In the genomic region with DNA sequence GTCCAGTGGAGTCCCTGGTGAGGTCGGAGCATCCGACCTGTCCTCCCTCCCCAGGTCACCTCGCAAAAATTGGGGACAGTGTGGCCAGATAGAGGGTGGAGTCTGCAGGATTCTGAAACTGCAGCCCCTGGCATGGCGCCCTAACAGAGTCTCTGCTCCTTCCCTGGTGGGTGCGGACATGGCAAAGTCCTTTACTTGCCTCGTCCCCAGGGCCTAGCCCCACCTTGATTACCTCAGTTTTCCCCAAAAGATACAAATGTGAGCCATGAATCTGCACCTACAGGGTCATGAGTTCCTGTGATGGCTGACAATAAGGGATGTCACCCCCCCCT, we compare ENCODE assay signal across 1 cellular context.
TF ChIP-seq lines count a peak whose summit lies in the region.

No MANE protein-coding gene starts in this region.

TF ChIP-seq in K562, 482 proteins besides CTCF, POLR2A, EP300 and RAD21:
- TF ChIP-seq GATAD2B (IDR thresholded peaks at IDR 0.05; ENCODE audit: borderline replicate concordance) (no peak), HMG20B (CRISPR knock-in tag; IDR thresholded peaks at IDR 0.05) (no peak), LCOR (CRISPR knock-in tag; IDR thresholded peaks at IDR 0.05) (0 out of 2 replicates have a peak, but pooled peaks have one; percentile 4), WHSC1 (IDR thresholded peaks at IDR 0.05; ENCODE audit: low read length) (no peak), TEAD1 (CRISPR knock-in tag; IDR thresholded peaks at IDR 0.05) (0 out of 4 replicates have a peak, but pooled peaks of 1 of the 2 experiments have one; percentile 5), FOXA3 (CRISPR knock-in tag; conservative IDR thresholded peaks at IDR 0.05 in 1 of 2, IDR thresholded peaks at IDR 0.05 in 1 of 2) (no peak), PTRF (tag; IDR thresholded peaks at IDR 0.05) (no peak)
